Comparison of ENCODE assay signal across 1 cellular context in genomic region chr7:108078156-108078781, GRCh38.
TF ChIP-seq lines count a peak whose summit lies in the region.

No MANE protein-coding gene starts in this region.

TF ChIP-seq in IMR-90, 13 proteins besides CTCF, POLR2A, EP300 and RAD21:
- TF ChIP-seq, protein P1, sequence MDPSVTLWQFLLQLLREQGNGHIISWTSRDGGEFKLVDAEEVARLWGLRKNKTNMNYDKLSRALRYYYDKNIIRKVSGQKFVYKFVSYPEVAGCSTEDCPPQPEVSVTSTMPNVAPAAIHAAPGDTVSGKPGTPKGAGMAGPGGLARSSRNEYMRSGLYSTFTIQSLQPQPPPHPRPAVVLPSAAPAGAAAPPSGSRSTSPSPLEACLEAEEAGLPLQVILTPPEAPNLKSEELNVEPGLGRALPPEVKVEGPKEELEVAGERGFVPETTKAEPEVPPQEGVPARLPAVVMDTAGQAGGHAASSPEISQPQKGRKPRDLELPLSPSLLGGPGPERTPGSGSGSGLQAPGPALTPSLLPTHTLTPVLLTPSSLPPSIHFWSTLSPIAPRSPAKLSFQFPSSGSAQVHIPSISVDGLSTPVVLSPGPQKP (IDR thresholded peaks at IDR 0.05; ENCODE audit: borderline replicate concordance, low read depth, low read length): no peak
- TF ChIP-seq RFX5 (IDR thresholded peaks at IDR 0.05; ENCODE audit: low read depth, low read length) (no peak), MAZ (IDR thresholded peaks at IDR 0.05; ENCODE audit: borderline replicate concordance, low read depth, low read length) (no peak), MXI1 (IDR thresholded peaks at IDR 0.05; ENCODE audit: borderline replicate concordance, low read depth, low read length) (no peak), USF2 (IDR thresholded peaks at IDR 0.05; ENCODE audit: low read depth, low read length) (no peak), BHLHE40 (IDR thresholded peaks at IDR 0.05; ENCODE audit: low read depth, low read length) (no peak), MAFK (IDR thresholded peaks at IDR 0.05; ENCODE audit: low read depth, low read length) (no peak), RCOR1 (IDR thresholded peaks at IDR 0.05; ENCODE audit: insufficient replicate concordance, low read length) (no peak), SMC3 (IDR thresholded peaks at IDR 0.05; ENCODE audit: low read depth, low read length) (no peak), FOS (IDR thresholded peaks at IDR 0.05; ENCODE audit: low read depth, low read length) (no peak), CHD1 (IDR thresholded peaks at IDR 0.05; ENCODE audit: low read depth, low read length) (no peak), CEBPB (IDR thresholded peaks at IDR 0.05; ENCODE audit: low read depth, low read length) (no peak)
